In genomic region chr15:26179906-26180305, GRCh38 we compare ENCODE assay signal across 14 cellular contexts.
A peak's percentile ranks its signal among the peaks of the same experiment; 100 is the strongest.
DNase-seq lines count a peak whose midpoint lies in the region; ATAC-seq and TF ChIP-seq lines count a peak whose summit lies in the region.
"Had no signal": no experiment of that assay in that cellular context is flagged by ENCODE, and none has a peak within 500 bp of the region (broad histone marks: within the 10 kb centered on the region; RNA-seq: fewer than 3 reads in every experiment).

No MANE protein-coding gene starts in this region.

- in situ Hi-C loops in ACHN (cut with HindIII; ENCODE audit: low pct_ligation_motif_present, low pct_unique_long_range_greater_than_20kb, low sequenced_read_pairs), result no loop called here

- H2AFZ ChIP-seq in hepatocyte, result no peak overlapping the region

- no peaks in the 10 kb centered on the region for H3K27me3 ChIP-seq in hepatocyte
- H3K27me3 ChIP-seq: BLaER1, cardiac muscle cell, neutrophil had no signal

- H3K27me3 Mint-ChIP-seq in HFFc6 (ENCODE audit: insufficient read depth), result peaks cover 15% of the 10 kb centered on the region
- H3K27me3 Mint-ChIP-seq in activated CD4-positive, alpha-beta T cell treated with anti-CD3 and anti-CD28 coated beads, Interleukin-2, amount 10 ng/mL, durations not matched to agents 24 days and 14 days, result no peaks in the 10 kb centered on the region

- no peak overlapping the region for H3K4me3 Mint-ChIP-seq in HFFc6
- no peak overlapping the region for H3K4me3 Mint-ChIP-seq in activated CD4-positive, alpha-beta T cell treated with anti-CD3 and anti-CD28 coated beads, Interleukin-2, amount 10 ng/mL, durations not matched to agents 24 days and 14 days

- no peaks in the 10 kb centered on the region for H4K20me1 ChIP-seq in hepatocyte (ENCODE audit: insufficient read depth, poor library complexity, severe bottlenecking)
- H4K20me1 ChIP-seq: BLaER1 had no signal

- ATAC-seq in GM21717 (IDR thresholded peaks at IDR 0.05; ENCODE audit: unreplicated experiment), result no peak
- ATAC-seq: left lobe of liver had no signal

- no peak overlapping the region for H3K27ac Mint-ChIP-seq in HFFc6
- no peak overlapping the region for H3K27ac Mint-ChIP-seq in activated CD4-positive, alpha-beta T cell treated with anti-CD3 and anti-CD28 coated beads, Interleukin-2, amount 10 ng/mL, durations not matched to agents 24 days and 14 days

- WGBS in hepatocyte (ENCODE audit: low lambda C conversion rate, missing lambda C conversion rate), result 38% methylated on average over 6 of the region's 6 CpGs

- DNase-seq in ACHN (peak; percentile 24), HFFc6 (peak; percentile 9), hepatocyte (ENCODE audit: low spot score) (peak; percentile 23), dermis blood vessel endothelial cell (no peak)
- DNase-seq in activated CD4-positive, alpha-beta T cell treated with anti-CD3 and anti-CD28 coated beads, Interleukin-2, amount 10 ng/mL, durations not matched to agents 24 days and 14 days, result no peak
- DNase-seq in activated CD8-positive, alpha-beta memory T cell treated with anti-CD3 and anti-CD28 coated beads for 24 hours, result no peak
- DNase-seq: activated CD4-positive, alpha-beta T cell treated with anti-CD3 and anti-CD28 coated beads for 48 hours; activated gamma-delta T cell had no signal

- H3K27ac ChIP-seq in VCaP (no peak overlapping the region), hepatocyte (no peak overlapping the region)
- H3K27ac ChIP-seq: BLaER1, cardiac muscle cell, neutrophil had no signal

- H3K4me3 ChIP-seq in hepatocyte, result no peak overlapping the region
- H3K4me3 ChIP-seq: BLaER1, cardiac muscle cell had no signal

- H3K4me1 ChIP-seq in hepatocyte (ENCODE audit: insufficient read depth), result no peaks in the 10 kb centered on the region

- H3K9me3 Mint-ChIP-seq in HFFc6, result no peaks in the 10 kb centered on the region
- no peaks in the 10 kb centered on the region for H3K9me3 Mint-ChIP-seq in activated CD4-positive, alpha-beta T cell treated with anti-CD3 and anti-CD28 coated beads, Interleukin-2, amount 10 ng/mL, durations not matched to agents 24 days and 14 days

- no peaks in the 10 kb centered on the region for H3K79me2 ChIP-seq in hepatocyte

- intact Hi-C loops in activated CD4-positive, alpha-beta T cell treated with anti-CD3 and anti-CD28 coated beads, Interleukin-2, amount 10 ng/mL, durations not matched to agents 24 days and 14 days (cut with micrococcal nuclease), result no loop called here

- H3K4me1 Mint-ChIP-seq in HFFc6 (ENCODE audit: low read depth), result peaks cover 10% of the 10 kb centered on the region
- H3K4me1 Mint-ChIP-seq in activated CD4-positive, alpha-beta T cell treated with anti-CD3 and anti-CD28 coated beads, Interleukin-2, amount 10 ng/mL, durations not matched to agents 24 days and 14 days, result no peaks in the 10 kb centered on the region

- no peaks in the 10 kb centered on the region for H3K36me3 ChIP-seq in hepatocyte (replicated peaks; ENCODE audit: insufficient read depth, low read depth)
- H3K36me3 ChIP-seq: BLaER1, cardiac muscle cell, neutrophil had no signal

- no peaks in the 10 kb centered on the region for H3K36me3 Mint-ChIP-seq in HFFc6 (ENCODE audit: low read depth)
- H3K36me3 Mint-ChIP-seq in activated CD4-positive, alpha-beta T cell treated with anti-CD3 and anti-CD28 coated beads, Interleukin-2, amount 10 ng/mL, durations not matched to agents 24 days and 14 days (ENCODE audit: low read depth), result no peaks in the 10 kb centered on the region

- H3K9me3 ChIP-seq in hepatocyte (ENCODE audit: low read depth), result no peaks in the 10 kb centered on the region
- H3K9me3 ChIP-seq: BLaER1, neutrophil had no signal

- no peaks in the 10 kb centered on the region for H3K9me2 ChIP-seq in hepatocyte (replicated peaks; ENCODE audit: insufficient read depth)

- H3K4me2 ChIP-seq in hepatocyte, result no peak overlapping the region
- H3K4me2 ChIP-seq: BLaER1 had no signal

- TF ChIP-seq CTCF in HFFc6 (IDR thresholded peaks at IDR 0.05) (peak; percentile 45; the same call in 1 of the 2 replicates), VCaP (conservative IDR thresholded peaks at IDR 0.05) (peak; percentile 66), hepatocyte (IDR thresholded peaks at IDR 0.05; ENCODE audit: poor library complexity) (peak; percentile 32)

Comparison
In these comparisons a context has a peak if more than half of its experiments do, and no peak if none do; other contexts are left out.
1. DNase-seq: peak in ACHN (single experiment), HFFc6 (single experiment) and hepatocyte (single experiment); none in dermis blood vessel endothelial cell (single experiment), activated CD4-positive, alpha-beta T cell treated with anti-CD3 and anti-CD28 coated beads, Interleukin-2, amount 10 ng/mL, durations not matched to agents 24 days and 14 days (single experiment) and activated CD8-positive, alpha-beta memory T cell treated with anti-CD3 and anti-CD28 coated beads for 24 hours (single experiment).
2. Peak in every context shown above with its lines, with median percentiles within 50 percentile points of each other: CTCF ChIP-seq.